Comparison of ENCODE assay signal across 1 cellular context in the genomic region with DNA sequence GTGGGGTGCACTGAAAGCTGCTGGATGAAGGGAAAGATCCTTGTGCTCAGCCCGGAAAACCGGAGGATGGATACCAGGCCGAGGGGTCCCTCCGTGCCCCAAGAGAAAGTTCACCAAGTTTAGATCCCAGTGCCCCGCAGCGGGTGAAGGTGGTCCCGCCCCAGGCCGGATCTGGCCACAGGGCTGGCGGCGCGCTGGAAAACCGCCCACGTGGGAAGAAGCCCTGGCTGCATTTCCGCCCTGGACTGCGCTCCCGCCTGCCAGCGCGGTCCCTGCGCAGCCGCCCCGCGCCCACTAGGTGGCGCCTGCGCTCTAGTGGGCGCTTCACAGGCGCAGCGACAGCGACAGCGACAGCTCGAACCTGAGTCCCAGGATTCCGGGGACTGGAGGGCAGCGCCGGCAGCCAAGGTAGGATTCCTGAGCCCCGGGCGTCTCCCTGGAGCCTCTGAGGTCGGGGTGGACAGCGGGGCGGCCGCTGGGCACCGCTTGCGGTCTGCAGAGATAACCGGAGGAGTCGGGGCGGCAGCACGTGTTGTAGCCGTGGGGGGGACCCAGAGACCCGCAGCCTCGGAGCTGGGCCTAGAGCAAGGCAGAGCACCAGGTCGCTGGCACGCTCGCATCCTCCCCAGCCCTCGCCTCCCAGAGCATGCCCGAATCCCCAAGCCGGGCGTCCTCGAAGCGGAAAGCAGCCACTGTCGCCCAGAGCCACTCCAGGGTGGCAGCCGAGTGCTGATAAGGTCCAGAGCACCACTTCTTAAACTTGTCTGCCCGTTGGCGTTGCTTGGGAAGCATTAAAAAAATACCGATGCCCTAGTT.
TF ChIP-seq lines count a peak whose summit lies in the region.

A gene with protein sequence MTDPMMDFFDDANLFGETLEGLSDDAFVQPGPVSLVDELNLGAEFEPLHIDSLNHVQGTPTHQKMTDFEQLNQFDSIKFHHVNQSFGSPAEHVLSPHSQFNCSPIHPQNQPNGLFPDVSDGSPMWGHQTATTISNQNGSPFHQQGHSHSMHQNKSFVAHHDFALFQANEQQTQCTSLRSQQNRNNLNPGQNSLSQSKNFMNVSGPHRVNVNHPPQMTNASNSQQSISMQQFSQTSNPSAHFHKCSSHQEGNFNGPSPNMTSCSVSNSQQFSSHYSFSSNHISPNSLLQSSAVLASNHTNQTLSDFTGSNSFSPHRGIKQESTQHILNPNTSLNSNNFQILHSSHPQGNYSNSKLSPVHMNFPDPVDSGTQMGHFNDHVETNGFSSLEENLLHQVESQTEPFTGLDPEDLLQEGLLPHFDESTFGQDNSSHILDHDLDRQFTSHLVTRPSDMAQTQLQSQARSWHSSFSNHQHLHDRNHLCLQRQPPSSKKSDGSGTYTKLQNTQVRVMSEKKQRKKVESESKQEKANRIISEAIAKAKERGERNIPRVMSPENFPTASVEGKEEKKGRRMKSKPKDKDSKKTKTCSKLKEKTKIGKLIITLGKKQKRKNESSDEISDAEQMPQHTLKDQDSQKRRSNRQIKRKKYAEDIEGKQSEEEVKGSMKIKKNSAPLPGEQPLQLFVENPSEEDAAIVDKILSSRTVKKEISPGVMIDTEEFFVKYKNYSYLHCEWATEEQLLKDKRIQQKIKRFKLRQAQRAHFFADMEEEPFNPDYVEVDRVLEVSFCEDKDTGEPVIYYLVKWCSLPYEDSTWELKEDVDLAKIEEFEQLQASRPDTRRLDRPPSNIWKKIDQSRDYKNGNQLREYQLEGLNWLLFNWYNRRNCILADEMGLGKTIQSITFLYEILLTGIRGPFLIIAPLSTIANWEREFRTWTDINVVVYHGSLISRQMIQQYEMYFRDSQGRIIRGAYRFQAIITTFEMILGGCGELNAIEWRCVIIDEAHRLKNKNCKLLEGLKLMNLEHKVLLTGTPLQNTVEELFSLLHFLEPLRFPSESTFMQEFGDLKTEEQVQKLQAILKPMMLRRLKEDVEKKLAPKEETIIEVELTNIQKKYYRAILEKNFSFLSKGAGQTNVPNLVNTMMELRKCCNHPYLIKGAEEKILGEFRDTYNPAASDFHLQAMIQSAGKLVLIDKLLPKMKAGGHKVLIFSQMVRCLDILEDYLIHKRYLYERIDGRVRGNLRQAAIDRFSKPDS (N-terminal part only) (plus strand): TSS at position 322 of the 816 bp plus-strand sequence. CDS start 101,099 bp downstream, outside the sequence.

TF ChIP-seq in HepG2, 621 proteins besides CTCF, POLR2A, EP300 and RAD21 (continued from another document and continues in another):
- TF ChIP-seq AKNA (CRISPR knock-in tag; IDR thresholded peaks at IDR 0.05; ENCODE audit: borderline replicate concordance) (peak; percentile 37; the same call in 1 of the 2 replicates), ZNF580 (CRISPR knock-in tag; IDR thresholded peaks at IDR 0.05; ENCODE audit: borderline replicate concordance, low read depth) (peak; percentile 96; the same call in 1 of the 2 replicates), MLLT10 (CRISPR knock-in tag; IDR thresholded peaks at IDR 0.05) (no peak), ZNF891 (CRISPR knock-in tag; IDR thresholded peaks at IDR 0.05) (peak; percentile 93), RAD51 (IDR thresholded peaks at IDR 0.05; ENCODE audit: borderline replicate concordance) (no peak; the same call in 1 of the 2 replicates), SOX13 (IDR thresholded peaks at IDR 0.05) (no peak), SOX13 (CRISPR knock-in tag; conservative IDR thresholded peaks at IDR 0.05 in 1 of 2, IDR thresholded peaks at IDR 0.05 in 1 of 2) (peak in 1 of 2 experiments; percentile 78; a peak in 1 of 4 replicates), PLRG1 (conservative IDR thresholded peaks at IDR 0.05) (no peak), NFATC3 (CRISPR knock-in tag; IDR thresholded peaks at IDR 0.05) (peak; percentile 93), ZFP37 (CRISPR knock-in tag; IDR thresholded peaks at IDR 0.05; ENCODE audit: borderline replicate concordance) (no peak; the same call in 1 of the 2 replicates), ZNF253 (CRISPR knock-in tag; IDR thresholded peaks at IDR 0.05; ENCODE audit: borderline replicate concordance) (peak; percentile 69; the same call in 1 of the 2 replicates), SATB2 (CRISPR knock-in tag; IDR thresholded peaks at IDR 0.05) (peak; percentile 53; the same call in 1 of the 2 replicates), SOX6 (IDR thresholded peaks at IDR 0.05) (no peak), SOX6 (CRISPR knock-in tag; IDR thresholded peaks at IDR 0.05) (peak; percentile 90), ZSCAN25 (CRISPR knock-in tag; IDR thresholded peaks at IDR 0.05) (peak; percentile 80; the same call in 1 of the 2 replicates), PITX1 (CRISPR knock-in tag; IDR thresholded peaks at IDR 0.05) (peak; percentile 91), ZNF562 (CRISPR knock-in tag; IDR thresholded peaks at IDR 0.05; ENCODE audit: borderline replicate concordance) (no peak), ZNF660 (CRISPR knock-in tag; IDR thresholded peaks at IDR 0.05; ENCODE audit: borderline replicate concordance, low read depth) (0 out of 2 replicates have a peak, but pooled peaks have one; percentile 38), SALL2 (CRISPR knock-in tag; IDR thresholded peaks at IDR 0.05) (peak; percentile 92), ZNF556 (CRISPR knock-in tag; IDR thresholded peaks at IDR 0.05; ENCODE audit: borderline replicate concordance) (no peak), ZNF75D (CRISPR knock-in tag; IDR thresholded peaks at IDR 0.05; ENCODE audit: borderline replicate concordance) (peak; percentile 55; the same call in 1 of the 2 replicates), ETV5 (CRISPR knock-in tag; IDR thresholded peaks at IDR 0.05; ENCODE audit: borderline replicate concordance) (peak; percentile 96), NR1H2 (CRISPR knock-in tag; IDR thresholded peaks at IDR 0.05; ENCODE audit: borderline replicate concordance, low read depth) (no peak), ZMYM3 (CRISPR knock-in tag; IDR thresholded peaks at IDR 0.05) (peak; percentile 90), RNF219 (CRISPR knock-in tag; IDR thresholded peaks at IDR 0.05) (peak; percentile 47; the same call in 1 of the 2 replicates), MNT (IDR thresholded peaks at IDR 0.05) (peak; percentile 65), ZNF496 (CRISPR knock-in tag; IDR thresholded peaks at IDR 0.05; ENCODE audit: insufficient replicate concordance) (no peak), ONECUT2 (CRISPR knock-in tag; IDR thresholded peaks at IDR 0.05) (no peak), HMGA1 (CRISPR knock-in tag; conservative IDR thresholded peaks at IDR 0.05) (no peak), ZNF446 (CRISPR knock-in tag; IDR thresholded peaks at IDR 0.05) (peak; percentile 97), RFX1 (IDR thresholded peaks at IDR 0.05) (no peak), MTF1 (CRISPR knock-in tag; IDR thresholded peaks at IDR 0.05) (peak; percentile 23; the same call in 1 of the 2 replicates), PHF21A (CRISPR knock-in tag; IDR thresholded peaks at IDR 0.05) (peak; percentile 93), FOXO4 (CRISPR knock-in tag; conservative IDR thresholded peaks at IDR 0.05) (no peak), ZBTB38 (CRISPR knock-in tag; IDR thresholded peaks at IDR 0.05) (peak; percentile 72), KAT7 (CRISPR knock-in tag; IDR thresholded peaks at IDR 0.05; ENCODE audit: borderline replicate concordance) (peak; percentile 97)
- TF ChIP-seq, protein P1, sequence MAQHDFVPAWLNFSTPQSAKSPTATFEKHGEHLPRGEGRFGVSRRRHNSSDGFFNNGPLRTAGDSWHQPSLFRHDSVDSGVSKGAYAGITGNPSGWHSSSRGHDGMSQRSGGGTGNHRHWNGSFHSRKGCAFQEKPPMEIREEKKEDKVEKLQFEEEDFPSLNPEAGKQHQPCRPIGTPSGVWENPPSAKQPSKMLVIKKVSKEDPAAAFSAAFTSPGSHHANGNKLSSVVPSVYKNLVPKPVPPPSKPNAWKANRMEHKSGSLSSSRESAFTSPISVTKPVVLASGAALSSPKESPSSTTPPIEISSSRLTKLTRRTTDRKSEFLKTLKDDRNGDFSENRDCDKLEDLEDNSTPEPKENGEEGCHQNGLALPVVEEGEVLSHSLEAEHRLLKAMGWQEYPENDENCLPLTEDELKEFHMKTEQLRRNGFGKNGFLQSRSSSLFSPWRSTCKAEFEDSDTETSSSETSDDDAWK (CRISPR knock-in tag; IDR thresholded peaks at IDR 0.05), result no peak
- TF ChIP-seq, protein P2, sequence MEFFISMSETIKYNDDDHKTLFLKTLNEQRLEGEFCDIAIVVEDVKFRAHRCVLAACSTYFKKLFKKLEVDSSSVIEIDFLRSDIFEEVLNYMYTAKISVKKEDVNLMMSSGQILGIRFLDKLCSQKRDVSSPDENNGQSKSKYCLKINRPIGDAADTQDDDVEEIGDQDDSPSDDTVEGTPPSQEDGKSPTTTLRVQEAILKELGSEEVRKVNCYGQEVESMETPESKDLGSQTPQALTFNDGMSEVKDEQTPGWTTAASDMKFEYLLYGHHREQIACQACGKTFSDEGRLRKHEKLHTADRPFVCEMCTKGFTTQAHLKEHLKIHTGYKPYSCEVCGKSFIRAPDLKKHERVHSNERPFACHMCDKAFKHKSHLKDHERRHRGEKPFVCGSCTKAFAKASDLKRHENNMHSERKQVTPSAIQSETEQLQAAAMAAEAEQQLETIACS (CRISPR knock-in tag; IDR thresholded peaks at IDR 0.05), result peak; percentile 52; the same call in 1 of the 2 replicates
- TF ChIP-seq, protein P3, sequence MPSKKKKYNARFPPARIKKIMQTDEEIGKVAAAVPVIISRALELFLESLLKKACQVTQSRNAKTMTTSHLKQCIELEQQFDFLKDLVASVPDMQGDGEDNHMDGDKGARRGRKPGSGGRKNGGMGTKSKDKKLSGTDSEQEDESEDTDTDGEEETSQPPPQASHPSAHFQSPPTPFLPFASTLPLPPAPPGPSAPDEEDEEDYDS (CRISPR knock-in tag; IDR thresholded peaks at IDR 0.05), result peak; percentile 58; the same call in 1 of the 2 replicates
